In the genomic region with DNA sequence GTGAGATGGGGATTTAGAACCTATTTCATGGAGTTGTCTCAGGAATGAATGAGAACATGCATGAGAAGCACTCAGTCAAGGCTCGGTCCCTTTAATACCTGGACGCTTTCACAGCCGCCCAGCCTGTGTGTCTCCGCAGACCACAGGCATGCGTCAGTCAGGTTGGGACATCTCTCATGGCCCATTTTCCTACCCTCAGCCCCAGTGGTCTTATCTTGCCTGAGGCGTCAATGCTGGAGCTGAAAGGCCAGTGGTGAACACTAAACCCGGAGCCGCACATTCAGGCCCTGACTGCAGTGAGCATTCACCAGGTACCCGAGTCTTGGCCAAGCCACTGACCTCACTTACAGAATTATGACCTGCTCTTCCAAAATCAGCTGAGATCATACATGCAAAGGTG, we compare ENCODE assay signal across 9 cellular contexts.
"Had no signal": no experiment of that assay in that cellular context is flagged by ENCODE, and none has a peak within 500 bp of the region (broad histone marks: within the 10 kb centered on the region; RNA-seq: fewer than 3 reads in every experiment).

No MANE protein-coding gene starts in this region.

- DNase-seq: H9, HCEC 1CT, HFFc6 had no signal

- H3K4me3 Mint-ChIP-seq: GM23338, H9, HFFc6, IgD-negative memory B cell had no signal

- H3K9me3 Mint-ChIP-seq: GM23338, H9, IgD-negative memory B cell had no signal

- H3K27ac ChIP-seq: HL-60 had no signal

- H3K36me3 Mint-ChIP-seq: IgD-negative memory B cell had no signal

- H3K27ac Mint-ChIP-seq: GM23338, H9, HFFc6, IgD-negative memory B cell had no signal

- ATAC-seq: GM23338, HepG2 had no signal

- FAIRE-seq: H1, H54, HepG2 had no signal

- H2AFZ ChIP-seq: GM23338 had no signal

- H3K4me3 ChIP-seq: GM23338 had no signal

- H3K4me2 ChIP-seq: GM23338 had no signal
